ENCODE assay signal across 1 cellular context in genomic region chr17:48907713-48908046, GRCh38.
TF ChIP-seq lines count a peak whose summit lies in the region.

No MANE protein-coding gene starts in this region.

TF ChIP-seq in K562, 482 proteins besides CTCF, POLR2A, EP300 and RAD21:
- TF ChIP-seq ZNF785 (CRISPR knock-in tag; IDR thresholded peaks at IDR 0.05) (no peak), BCOR (IDR thresholded peaks at IDR 0.05) (no peak), MYNN (IDR thresholded peaks at IDR 0.05) (no peak), MYNN (CRISPR knock-in tag; IDR thresholded peaks at IDR 0.05) (no peak), FOXJ3 (CRISPR knock-in tag; IDR thresholded peaks at IDR 0.05) (peak; percentile 92), MYBL2 (IDR thresholded peaks at IDR 0.05; ENCODE audit: low read depth) (no peak), MYBL2 (CRISPR knock-in tag; IDR thresholded peaks at IDR 0.05; ENCODE audit: borderline replicate concordance) (no peak), RBM15 (IDR thresholded peaks at IDR 0.05; ENCODE audit: insufficient read depth, low read length) (no peak), RBM17 (IDR thresholded peaks at IDR 0.05; ENCODE audit: borderline replicate concordance, low read depth, low read length) (no peak), MTA1 (IDR thresholded peaks at IDR 0.05; ENCODE audit: borderline replicate concordance) (no peak), OTX1 (CRISPR knock-in tag; IDR thresholded peaks at IDR 0.05) (no peak), NFE2L1 (tag; IDR thresholded peaks at IDR 0.05; ENCODE audit: borderline replicate concordance, low read depth) (peak; percentile 42; the same call in 1 of the 2 replicates), STAT5B (CRISPR knock-in tag; IDR thresholded peaks at IDR 0.05) (no peak), CBX3 (IDR thresholded peaks at IDR 0.05; ENCODE audit: borderline replicate concordance in 1 of 2, low read length in 2 of 2) (no peak), NFATC3 (IDR thresholded peaks at IDR 0.05) (no peak), CUX1 (CRISPR knock-in tag; IDR thresholded peaks at IDR 0.05) (no peak), MAFF (IDR thresholded peaks at IDR 0.05; ENCODE audit: low read length) (peak; percentile 41), NCOA2 (IDR thresholded peaks at IDR 0.05; ENCODE audit: partially characterized antibody in 2 of 2) (no peak), FOS (IDR thresholded peaks at IDR 0.05; ENCODE audit: extremely low read depth, insufficient read length) (no peak), ZBTB12 (CRISPR knock-in tag; IDR thresholded peaks at IDR 0.05) (no peak), NFE2 (IDR thresholded peaks at IDR 0.05; ENCODE audit: low read depth) (peak; percentile 82), L3MBTL2 (IDR thresholded peaks at IDR 0.05) (no peak), ATF6 (CRISPR knock-in tag; IDR thresholded peaks at IDR 0.05) (no peak), CCAR2 (IDR thresholded peaks at IDR 0.05; ENCODE audit: low read depth, low read length) (no peak), ZNF583 (CRISPR knock-in tag; IDR thresholded peaks at IDR 0.05) (no peak), ZNF140 (CRISPR knock-in tag; IDR thresholded peaks at IDR 0.05) (no peak), MCM2 (IDR thresholded peaks at IDR 0.05; ENCODE audit: low read depth) (no peak), ZFP91 (CRISPR knock-in tag; IDR thresholded peaks at IDR 0.05) (0 out of 2 replicates have a peak, but pooled peaks have one; percentile 13), RFX1 (IDR thresholded peaks at IDR 0.05) (peak; percentile 92), MXI1 (IDR thresholded peaks at IDR 0.05; ENCODE audit: low read depth, low read length) (peak; percentile 42), REST (CRISPR knock-in tag; IDR thresholded peaks at IDR 0.05; ENCODE audit: low read depth) (no peak), ZFP30 (CRISPR knock-in tag; IDR thresholded peaks at IDR 0.05; ENCODE audit: borderline replicate concordance) (no peak), TCF7L2 (IDR thresholded peaks at IDR 0.05; ENCODE audit: low read depth, low read length) (no peak), MLX (CRISPR knock-in tag; conservative IDR thresholded peaks at IDR 0.05) (no peak), WHSC1 (IDR thresholded peaks at IDR 0.05; ENCODE audit: low read length) (no peak), ZNF263 (CRISPR knock-in tag; IDR thresholded peaks at IDR 0.05; ENCODE audit: borderline replicate concordance) (no peak), PCBP2 (IDR thresholded peaks at IDR 0.05; ENCODE audit: low read depth, low read length, poor library complexity, severe bottlenecking) (no peak), FOSL1 (tag; conservative IDR thresholded peaks at IDR 0.05) (0 out of 2 replicates have a peak, but pooled peaks have one; percentile 7), CHD4 (IDR thresholded peaks at IDR 0.05; ENCODE audit: insufficient read depth, insufficient replicate concordance, low read depth, low read length, poor library complexity, severe bottlenecking) (no peak), MCM3 (IDR thresholded peaks at IDR 0.05) (no peak), SLC30A9 (CRISPR knock-in tag; IDR thresholded peaks at IDR 0.05) (no peak), NCOA6 (IDR thresholded peaks at IDR 0.05) (peak; percentile 11; the same call in 1 of the 2 replicates), MBD1 (CRISPR knock-in tag; IDR thresholded peaks at IDR 0.05) (no peak), KAT8 (IDR thresholded peaks at IDR 0.05; ENCODE audit: low read depth) (no peak), FOXA3 (CRISPR knock-in tag; conservative IDR thresholded peaks at IDR 0.05 in 1 of 2, IDR thresholded peaks at IDR 0.05 in 1 of 2) (no peak), PHB (CRISPR knock-in tag; IDR thresholded peaks at IDR 0.05) (no peak), BMI1 (IDR thresholded peaks at IDR 0.05; ENCODE audit: low read length) (peak; percentile 62; the same call in 1 of the 2 replicates), FOXJ2 (tag; IDR thresholded peaks at IDR 0.05) (peak; percentile 94), ZNF146 (CRISPR knock-in tag; IDR thresholded peaks at IDR 0.05; ENCODE audit: unreplicated experiment) (no peak), ZNF316 (IDR thresholded peaks at IDR 0.05) (peak; percentile 47), MAFG (tag; conservative IDR thresholded peaks at IDR 0.05) (peak; percentile 84), GABPB2 (CRISPR knock-in tag; conservative IDR thresholded peaks at IDR 0.05) (no peak), MBD2 (IDR thresholded peaks at IDR 0.05; ENCODE audit: borderline replicate concordance, low read depth) (no peak), E2F3 (CRISPR knock-in tag; IDR thresholded peaks at IDR 0.05) (no peak), FOXK2 (conservative IDR thresholded peaks at IDR 0.05 in 1 of 2, IDR thresholded peaks at IDR 0.05 in 1 of 2; ENCODE audit: low read depth in 2 of 2) (no peak), NUFIP1 (IDR thresholded peaks at IDR 0.05; ENCODE audit: partially characterized antibody) (no peak), RNF2 (IDR thresholded peaks at IDR 0.05) (no peak), DDX20 (tag; IDR thresholded peaks at IDR 0.05; ENCODE audit: low read depth) (no peak), SRF (CRISPR knock-in tag; IDR thresholded peaks at IDR 0.05) (no peak), PML (IDR thresholded peaks at IDR 0.05; ENCODE audit: low read length) (no peak), NRF1 (conservative IDR thresholded peaks at IDR 0.05 in 1 of 2, IDR thresholded peaks at IDR 0.05 in 1 of 2) (no peak), RBM34 (IDR thresholded peaks at IDR 0.05; ENCODE audit: borderline replicate concordance, insufficient read depth, low read length) (no peak)
